ENCODE assay signal across 12 cellular contexts in genomic region chr2:48341556-48342133, GRCh38. TPM values are rescaled to one million over a fixed set of nuclear protein-coding genes. Genes with fewer than 3 reads are reported as not detected.
DNase-seq lines count a peak whose midpoint lies in the region; ATAC-seq lines count a peak whose summit lies in the region.
"Had no signal": no experiment of that assay in that cellular context is flagged by ENCODE, and none has a peak within 500 bp of the region (broad histone marks: within the 10 kb centered on the region; RNA-seq: fewer than 3 reads in every experiment).

No MANE protein-coding gene starts in this region.

- no peaks in the 10 kb centered on the region for H3K27me3 Mint-ChIP-seq in IgD-negative memory B cell
- H3K27me3 Mint-ChIP-seq: progenitor cell of endocrine pancreas had no signal

- no peak for ATAC-seq in HG03039 (IDR thresholded peaks at IDR 0.05; ENCODE audit: unreplicated experiment)
- ATAC-seq in GM21381 (IDR thresholded peaks at IDR 0.05; ENCODE audit: unreplicated experiment), result no peak
- ATAC-seq: esophagus mucosa, GM12878, SK-N-SH treated with all-trans-retinoic acid at 6 μM for 48 hours had no signal

- H3K27ac Mint-ChIP-seq in IgD-negative memory B cell, result peak overlapping the region in 2 of 3 donors; percentile 14 to 97
- H3K27ac Mint-ChIP-seq: progenitor cell of endocrine pancreas had no signal

- peaks cover 11% of the 10 kb centered on the region for H3K36me3 Mint-ChIP-seq in IgD-negative memory B cell

- peaks cover 0 to 8% (median 5%) of the 10 kb centered on the region in 3 donors for H3K9me3 Mint-ChIP-seq in IgD-negative memory B cell

- DNase-seq in astrocyte of the hippocampus (ENCODE audit: low read depth, low spot score) (peak; percentile 4), inferior parietal cortex (ENCODE audit: extremely low spot score) (peak; percentile 79), superior temporal gyrus (ENCODE audit: extremely low spot score) (peak; percentile 91), T-helper 2 cell (no peak)
- DNase-seq: NCI-H69 had no signal

- peaks cover 20 to 45% (median 31%) of the 10 kb centered on the region in 3 donors for H3K4me1 Mint-ChIP-seq in IgD-negative memory B cell

- peak overlapping the region in 1 of 4 donors; percentile 17 for H3K4me3 Mint-ChIP-seq in IgD-negative memory B cell

RNA-seq across cellular contexts. Expression of gene FOXN2, which starts 27.2 kb away (rescaled TPM):
- 42.4 TPM for polyA plus RNA-seq in IgD-negative memory B cell

Comparison
In these comparisons a context has a peak if more than half of its experiments do, and no peak if none do; other contexts are left out.
1. DNase-seq: peak in astrocyte of the hippocampus (single experiment), inferior parietal cortex (single experiment) and superior temporal gyrus (single experiment); none in T-helper 2 cell (0 of 5).